Comparison of ENCODE assay signal across 1 cellular context in the genomic region with DNA sequence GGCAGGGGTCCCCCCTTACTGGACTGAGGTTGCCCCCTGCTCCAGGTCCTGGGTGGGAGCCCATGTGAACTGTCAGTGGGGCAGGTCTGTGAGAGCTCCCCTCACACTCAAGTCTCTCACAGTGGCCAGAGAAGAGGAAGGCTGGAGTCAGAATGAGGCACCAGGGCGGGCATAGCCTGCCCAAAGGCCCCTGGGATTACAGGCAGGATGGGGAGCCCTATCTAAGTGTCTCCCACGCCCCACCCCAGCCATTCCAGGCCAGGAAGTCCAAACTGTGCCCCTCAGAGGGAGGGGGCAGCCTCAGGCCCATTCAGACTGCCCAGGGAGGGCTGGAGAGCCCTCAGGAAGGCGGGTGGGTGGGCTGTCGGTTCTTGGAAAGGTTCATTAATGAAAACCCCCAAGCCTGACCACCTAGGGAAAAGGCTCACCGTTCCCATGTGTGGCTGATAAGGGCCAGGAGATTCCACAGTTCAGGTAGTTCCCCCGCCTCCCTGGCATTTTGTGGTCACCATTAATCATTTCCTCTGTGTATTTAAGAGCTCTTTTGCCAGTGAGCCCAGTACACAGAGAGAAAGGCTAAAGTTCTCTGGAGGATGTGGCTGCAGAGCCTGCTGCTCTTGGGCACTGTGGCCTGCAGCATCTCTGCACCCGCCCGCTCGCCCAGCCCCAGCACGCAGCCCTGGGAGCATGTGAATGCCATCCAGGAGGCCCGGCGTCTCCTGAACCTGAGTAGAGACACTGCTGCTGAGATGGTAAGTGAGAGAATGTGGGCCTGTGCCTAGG.
TF ChIP-seq lines count a peak whose summit lies in the region.

CSF2 (plus strand) TSS at position 559 of the 783 bp plus-strand sequence; CDS start at position 594, 35 bp downstream.

TF ChIP-seq in HepG2, 621 proteins besides CTCF, POLR2A, EP300 and RAD21 (continued from another document):
- TF ChIP-seq ZNF235 (CRISPR knock-in tag; IDR thresholded peaks at IDR 0.05; ENCODE audit: borderline replicate concordance) (no peak), MAFK (conservative IDR thresholded peaks at IDR 0.05 in 1 of 2, IDR thresholded peaks at IDR 0.05 in 1 of 2; ENCODE audit: low read length in 2 of 2) (no peak), ZNF557 (CRISPR knock-in tag; IDR thresholded peaks at IDR 0.05) (no peak), FOSL1 (CRISPR knock-in tag; IDR thresholded peaks at IDR 0.05; ENCODE audit: borderline replicate concordance) (no peak), NONO (IDR thresholded peaks at IDR 0.05) (no peak), NONO (CRISPR knock-in tag; conservative IDR thresholded peaks at IDR 0.05) (no peak), ZNF354B (CRISPR knock-in tag; IDR thresholded peaks at IDR 0.05) (no peak), ZNF264 (CRISPR knock-in tag; IDR thresholded peaks at IDR 0.05) (no peak), HNF4A (CRISPR knock-in tag; IDR thresholded peaks at IDR 0.05) (peak; percentile 31; the same call in 1 of the 2 replicates), PHF5A (CRISPR knock-in tag; IDR thresholded peaks at IDR 0.05; ENCODE audit: low read depth, unreplicated experiment) (no peak), NR2F2 (IDR thresholded peaks at IDR 0.05; ENCODE audit: borderline replicate concordance, low read depth) (peak; percentile 31; the same call in 1 of the 2 replicates), RFXANK (CRISPR knock-in tag; IDR thresholded peaks at IDR 0.05) (no peak), SETDB1 (CRISPR knock-in tag; IDR thresholded peaks at IDR 0.05; ENCODE audit: borderline replicate concordance) (no peak), TGIF2 (CRISPR knock-in tag; IDR thresholded peaks at IDR 0.05) (no peak), RFX3 (CRISPR knock-in tag; IDR thresholded peaks at IDR 0.05) (no peak), ZMYM3 (CRISPR knock-in tag; IDR thresholded peaks at IDR 0.05) (no peak), FOXA1 (IDR thresholded peaks at IDR 0.05) (no peak), FOXA1 (CRISPR knock-in tag; IDR thresholded peaks at IDR 0.05) (peak; percentile 31; the same call in 1 of the 2 replicates), KLF16 (CRISPR knock-in tag; IDR thresholded peaks at IDR 0.05) (no peak), ZBTB3 (CRISPR knock-in tag; IDR thresholded peaks at IDR 0.05; ENCODE audit: borderline replicate concordance, low read depth) (no peak), ZSCAN9 (CRISPR knock-in tag; IDR thresholded peaks at IDR 0.05; ENCODE audit: borderline replicate concordance) (no peak), ZNF629 (CRISPR knock-in tag; conservative IDR thresholded peaks at IDR 0.05) (peak; percentile 88), RFXAP (CRISPR knock-in tag; IDR thresholded peaks at IDR 0.05; ENCODE audit: borderline replicate concordance) (no peak), ZNF337 (CRISPR knock-in tag; IDR thresholded peaks at IDR 0.05; ENCODE audit: borderline replicate concordance, low read depth) (no peak), ZNF644 (CRISPR knock-in tag; IDR thresholded peaks at IDR 0.05; ENCODE audit: low read depth) (no peak), ATAD3A (CRISPR knock-in tag; IDR thresholded peaks at IDR 0.05) (no peak), ZNF12 (CRISPR knock-in tag; IDR thresholded peaks at IDR 0.05) (no peak), KDM1A (CRISPR knock-in tag; IDR thresholded peaks at IDR 0.05) (0 out of 2 replicates have a peak, but pooled peaks have one; percentile 24), ZKSCAN8 (CRISPR knock-in tag; IDR thresholded peaks at IDR 0.05; ENCODE audit: borderline replicate concordance) (no peak), MBNL3 (CRISPR knock-in tag; conservative IDR thresholded peaks at IDR 0.05) (no peak), SATB2 (CRISPR knock-in tag; IDR thresholded peaks at IDR 0.05) (no peak), PRMT3 (CRISPR knock-in tag; IDR thresholded peaks at IDR 0.05; ENCODE audit: borderline replicate concordance, low read depth) (no peak), ZFP91 (CRISPR knock-in tag; IDR thresholded peaks at IDR 0.05; ENCODE audit: borderline replicate concordance) (no peak), TBP (CRISPR knock-in tag; IDR thresholded peaks at IDR 0.05) (no peak), SP5 (CRISPR knock-in tag; IDR thresholded peaks at IDR 0.05; ENCODE audit: borderline replicate concordance, low read depth) (peak; percentile 52; the same call in 1 of the 2 replicates), ZSCAN29 (CRISPR knock-in tag; conservative IDR thresholded peaks at IDR 0.05) (no peak), SMARCE1 (IDR thresholded peaks at IDR 0.05; ENCODE audit: borderline replicate concordance) (no peak), SAFB2 (CRISPR knock-in tag; IDR thresholded peaks at IDR 0.05; ENCODE audit: borderline replicate concordance, low read depth) (no peak), HNF4G (IDR thresholded peaks at IDR 0.05; ENCODE audit: borderline replicate concordance, low read depth, low read length) (peak; percentile 46; the same call in 1 of the 2 replicates), HNF4G (CRISPR knock-in tag; IDR thresholded peaks at IDR 0.05; ENCODE audit: borderline replicate concordance, low read depth) (no peak)
- TF ChIP-seq, protein P1, sequence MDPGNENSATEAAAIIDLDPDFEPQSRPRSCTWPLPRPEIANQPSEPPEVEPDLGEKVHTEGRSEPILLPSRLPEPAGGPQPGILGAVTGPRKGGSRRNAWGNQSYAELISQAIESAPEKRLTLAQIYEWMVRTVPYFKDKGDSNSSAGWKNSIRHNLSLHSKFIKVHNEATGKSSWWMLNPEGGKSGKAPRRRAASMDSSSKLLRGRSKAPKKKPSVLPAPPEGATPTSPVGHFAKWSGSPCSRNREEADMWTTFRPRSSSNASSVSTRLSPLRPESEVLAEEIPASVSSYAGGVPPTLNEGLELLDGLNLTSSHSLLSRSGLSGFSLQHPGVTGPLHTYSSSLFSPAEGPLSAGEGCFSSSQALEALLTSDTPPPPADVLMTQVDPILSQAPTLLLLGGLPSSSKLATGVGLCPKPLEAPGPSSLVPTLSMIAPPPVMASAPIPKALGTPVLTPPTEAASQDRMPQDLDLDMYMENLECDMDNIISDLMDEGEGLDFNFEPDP (CRISPR knock-in tag; conservative IDR thresholded peaks at IDR 0.05) = 0 out of 2 replicates have a peak, but pooled peaks have one; percentile 30
- TF ChIP-seq, protein P2, sequence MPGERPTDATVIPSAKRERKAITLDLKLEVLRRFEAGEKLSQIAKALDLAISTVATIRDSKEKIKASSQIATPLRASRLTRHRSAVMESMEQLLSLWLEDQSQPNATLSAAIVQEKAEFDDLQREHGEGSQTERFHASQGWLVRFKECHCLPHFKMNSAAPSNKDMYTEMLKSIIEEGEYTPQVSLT (CRISPR knock-in tag; IDR thresholded peaks at IDR 0.05; ENCODE audit: borderline replicate concordance, low read depth) = no peak
